Comparison of ENCODE assay signal across 1 cellular context in the genomic region with DNA sequence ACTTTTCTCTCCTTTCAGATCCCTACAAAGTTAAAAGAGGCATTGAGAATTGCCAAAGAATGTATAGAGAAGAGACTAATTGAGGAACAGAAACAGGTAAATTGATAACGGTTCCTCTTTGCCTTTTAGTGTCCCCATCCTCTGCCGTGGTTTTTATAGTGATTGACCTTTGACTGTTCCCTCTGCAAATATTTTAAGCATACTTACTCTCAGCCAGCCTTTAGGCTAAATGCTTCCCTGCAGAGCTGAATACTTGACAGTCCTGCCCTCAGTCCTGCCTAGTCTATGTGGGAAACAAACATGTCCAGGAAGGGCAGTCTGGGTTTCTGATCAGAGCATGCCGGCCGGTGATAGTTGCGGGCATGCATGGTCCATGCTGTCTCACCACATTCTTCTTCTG.
TF ChIP-seq lines count a peak whose summit lies in the region.

No MANE protein-coding gene starts in this region.

TF ChIP-seq in HepG2, 621 proteins besides CTCF, POLR2A, EP300 and RAD21 (continued from another document):
- TF ChIP-seq, protein P1, sequence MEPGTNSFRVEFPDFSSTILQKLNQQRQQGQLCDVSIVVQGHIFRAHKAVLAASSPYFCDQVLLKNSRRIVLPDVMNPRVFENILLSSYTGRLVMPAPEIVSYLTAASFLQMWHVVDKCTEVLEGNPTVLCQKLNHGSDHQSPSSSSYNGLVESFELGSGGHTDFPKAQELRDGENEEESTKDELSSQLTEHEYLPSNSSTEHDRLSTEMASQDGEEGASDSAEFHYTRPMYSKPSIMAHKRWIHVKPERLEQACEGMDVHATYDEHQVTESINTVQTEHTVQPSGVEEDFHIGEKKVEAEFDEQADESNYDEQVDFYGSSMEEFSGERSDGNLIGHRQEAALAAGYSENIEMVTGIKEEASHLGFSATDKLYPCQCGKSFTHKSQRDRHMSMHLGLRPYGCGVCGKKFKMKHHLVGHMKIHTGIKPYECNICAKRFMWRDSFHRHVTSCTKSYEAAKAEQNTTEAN (CRISPR knock-in tag; conservative IDR thresholded peaks at IDR 0.05), result no peak
- no peak for TF ChIP-seq SNAPC2 (CRISPR knock-in tag; IDR thresholded peaks at IDR 0.05)
- TF ChIP-seq GATA4 (IDR thresholded peaks at IDR 0.05; ENCODE audit: borderline replicate concordance, low read depth), result no peak
- no peak for TF ChIP-seq MZF1 (CRISPR knock-in tag; IDR thresholded peaks at IDR 0.05; ENCODE audit: borderline replicate concordance)
- TF ChIP-seq RFX5 (IDR thresholded peaks at IDR 0.05; ENCODE audit: low read depth, low read length), result no peak
- no peak for TF ChIP-seq RORA (CRISPR knock-in tag; IDR thresholded peaks at IDR 0.05)
- no peak for TF ChIP-seq HOXA7 (CRISPR knock-in tag; IDR thresholded peaks at IDR 0.05)
- TF ChIP-seq, protein P2, sequence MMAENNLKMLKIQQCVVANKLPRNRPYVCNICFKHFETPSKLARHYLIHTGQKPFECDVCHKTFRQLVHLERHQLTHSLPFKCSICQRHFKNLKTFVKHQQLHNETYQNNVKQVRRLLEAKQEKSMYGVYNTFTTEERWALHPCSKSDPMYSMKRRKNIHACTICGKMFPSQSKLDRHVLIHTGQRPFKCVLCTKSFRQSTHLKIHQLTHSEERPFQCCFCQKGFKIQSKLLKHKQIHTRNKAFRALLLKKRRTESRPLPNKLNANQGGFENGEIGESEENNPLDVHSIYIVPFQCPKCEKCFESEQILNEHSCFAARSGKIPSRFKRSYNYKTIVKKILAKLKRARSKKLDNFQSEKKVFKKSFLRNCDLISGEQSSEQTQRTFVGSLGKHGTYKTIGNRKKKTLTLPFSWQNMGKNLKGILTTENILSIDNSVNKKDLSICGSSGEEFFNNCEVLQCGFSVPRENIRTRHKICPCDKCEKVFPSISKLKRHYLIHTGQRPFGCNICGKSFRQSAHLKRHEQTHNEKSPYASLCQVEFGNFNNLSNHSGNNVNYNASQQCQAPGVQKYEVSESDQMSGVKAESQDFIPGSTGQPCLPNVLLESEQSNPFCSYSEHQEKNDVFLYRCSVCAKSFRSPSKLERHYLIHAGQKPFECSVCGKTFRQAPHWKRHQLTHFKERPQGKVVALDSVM (CRISPR knock-in tag; IDR thresholded peaks at IDR 0.05), result no peak
- TF ChIP-seq PAWR (CRISPR knock-in tag; IDR thresholded peaks at IDR 0.05; ENCODE audit: borderline replicate concordance), result no peak
- no peak for TF ChIP-seq SIN3B (IDR thresholded peaks at IDR 0.05; ENCODE audit: low read length)
- no peak for TF ChIP-seq ZMYM3 (CRISPR knock-in tag; IDR thresholded peaks at IDR 0.05)
